20 cellular contexts compared by ENCODE assay signal in the genomic region with DNA sequence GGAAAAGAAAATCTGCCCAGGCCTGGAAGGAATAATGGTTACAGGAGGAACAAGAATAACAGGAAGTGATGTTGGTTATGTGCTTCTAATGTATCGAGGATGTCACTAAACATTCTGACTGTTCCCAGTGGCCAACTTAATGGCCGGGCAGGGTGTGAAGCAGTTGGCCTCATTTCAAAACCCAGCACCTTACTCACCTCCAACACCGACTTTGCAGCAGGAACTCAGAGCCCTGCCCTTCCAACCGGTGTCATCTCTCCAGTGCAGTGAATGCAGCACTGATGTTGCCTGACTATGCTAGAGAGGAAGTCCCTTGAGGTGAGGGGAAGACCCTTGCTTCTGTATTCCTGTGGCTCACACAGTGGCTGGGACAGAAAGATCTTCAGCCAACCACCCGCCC.
"Had no signal": no experiment of that assay in that cellular context is flagged by ENCODE, and none has a peak within 500 bp of the region (broad histone marks: within the 10 kb centered on the region; RNA-seq: fewer than 3 reads in every experiment).

No MANE protein-coding gene starts in this region.

- H3K4me3 Mint-ChIP-seq: dendritic cell treated with granulocyte-macrophage colony-stimulating factor and Interleukin-4, amounts not matched to agents 40 ng/mL and 50 ng/mL, for 4 days; endodermal cell; naive thymus-derived CD8-positive, alpha-beta T cell; type B pancreatic cell had no signal

- H3K9me3 Mint-ChIP-seq: dendritic cell treated with granulocyte-macrophage colony-stimulating factor and Interleukin-4, amounts not matched to agents 40 ng/mL and 50 ng/mL, for 4 days; endodermal cell had no signal

- H3K27me3 ChIP-seq: hepatocyte, neutrophil, right atrium auricular region, sigmoid colon had no signal

- H3K4me2 ChIP-seq: hepatocyte had no signal

- H3K27ac Mint-ChIP-seq: dendritic cell treated with granulocyte-macrophage colony-stimulating factor and Interleukin-4, amounts not matched to agents 40 ng/mL and 50 ng/mL, for 4 days; endodermal cell; naive thymus-derived CD8-positive, alpha-beta T cell; type B pancreatic cell had no signal

- DNase-seq: endodermal cell; erythroblast; foreskin melanocyte; head of caudate nucleus; kidney; left colon; left ventricle myocardium superior; mucosa of descending colon; naive thymus-derived CD8-positive, alpha-beta T cell; posterior cingulate gyrus; sigmoid colon; stimulated activated CD4-positive, alpha-beta T cell treated with anti-CD3 and anti-CD28 coated beads, Interleukin-2, amount 100 ng/mL, for 24 hours; stimulated activated CD4-positive, alpha-beta T cell treated with anti-CD3 and anti-CD28 coated beads, Interleukin-4, amount 100 ng/mL, for 4 hours; stimulated activated naive CD4-positive, alpha-beta T cell had no signal

- H3K36me3 Mint-ChIP-seq: naive thymus-derived CD8-positive, alpha-beta T cell; type B pancreatic cell had no signal

- H3K27ac ChIP-seq: hepatocyte, neutrophil, right atrium auricular region, sigmoid colon, skin epidermis had no signal

- H3K4me3 ChIP-seq: hepatocyte, mucosa of descending colon, right atrium auricular region, sigmoid colon, skin epidermis had no signal

- H3K9me3 ChIP-seq: mucosa of descending colon, neutrophil, right atrium auricular region, sigmoid colon had no signal

- H3K4me1 Mint-ChIP-seq: naive thymus-derived CD8-positive, alpha-beta T cell had no signal

- H3K4me1 ChIP-seq: right atrium auricular region had no signal

- H3K36me3 ChIP-seq: neutrophil, right atrium auricular region, sigmoid colon had no signal

- ATAC-seq: left colon; left ventricle myocardium superior; mucosa of descending colon; naive thymus-derived CD8-positive, alpha-beta T cell had no signal

- H2AFZ ChIP-seq: hepatocyte had no signal

- H3K79me2 ChIP-seq: hepatocyte had no signal
